21 cellular contexts compared by ENCODE assay signal in the genomic region with DNA sequence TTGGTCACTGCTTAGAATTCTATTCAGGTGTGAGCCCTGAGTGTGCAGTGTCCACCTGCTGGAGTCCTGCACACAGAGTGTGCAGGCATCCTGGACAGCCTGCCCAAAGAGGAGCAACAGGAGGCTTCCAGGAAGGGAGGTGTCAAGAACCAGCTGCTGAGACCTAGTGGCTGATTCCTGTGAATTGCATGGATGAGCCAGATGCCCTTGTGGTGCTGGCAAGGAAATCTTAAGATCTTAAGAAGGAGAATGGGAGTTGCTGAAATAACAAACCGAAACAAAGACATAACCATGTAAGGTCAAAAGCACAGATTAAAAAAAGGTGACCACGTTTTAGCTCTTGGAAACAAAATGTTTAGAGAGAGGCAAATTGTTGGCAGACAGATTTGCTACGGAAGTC. TPM values are rescaled to one million over a fixed set of nuclear protein-coding genes. Genes with fewer than 3 reads are reported as not detected.
A peak's percentile ranks its signal among the peaks of the same experiment; 100 is the strongest.
DNase-seq lines count a peak whose midpoint lies in the region; ATAC-seq and TF ChIP-seq lines count a peak whose summit lies in the region.
"Had no signal": no experiment of that assay in that cellular context is flagged by ENCODE, and none has a peak within 500 bp of the region (broad histone marks: within the 10 kb centered on the region; RNA-seq: fewer than 3 reads in every experiment).

No MANE protein-coding gene starts in this region.

- H3K27ac ChIP-seq in heart right ventricle = no peak overlapping the region
- peak overlapping the region; percentile 75 to 79 for H3K27ac ChIP-seq in ascending aorta
- H3K27ac ChIP-seq in thoracic aorta = peak overlapping the region; percentile 34 to 39
- H3K27ac ChIP-seq: left lung, SJSA1, WERI-Rb-1 had no signal

- H3K4me1 ChIP-seq in heart right ventricle = peaks cover 0 to 4% (median under 1%) of the 10 kb centered on the region in 9 donors
- H3K4me1 ChIP-seq in ascending aorta = peaks cover 4 to 12% of the 10 kb centered on the region in 2 donors
- peaks cover 0 to 23% of the 10 kb centered on the region in 2 donors for H3K4me1 ChIP-seq in thoracic aorta (ENCODE audit: control insufficient read depth in 1 of 2, low read depth in 2 of 2)
- H3K4me1 ChIP-seq: left lung had no signal

- 59 to 62% methylated on average over 3 of the region's 3 CpGs for WGBS in heart right ventricle, 2 donors

- ATAC-seq in heart right ventricle (peak in 6 of 8 donors; percentile 11 to 62 (median 46)), left cardiac atrium (no peak), thoracic aorta (ENCODE audit: insufficient number of reproducible peaks, low FRiP score, low read depth) (peak; percentile 53), HG02588 (IDR thresholded peaks at IDR 0.05; ENCODE audit: unreplicated experiment) (no peak), HG03460 (IDR thresholded peaks at IDR 0.05; ENCODE audit: unreplicated experiment) (no peak)
- ATAC-seq: left lung, mucosa of descending colon, PC-3 had no signal

- intact Hi-C loops in heart right ventricle (cut with DNase I) (no loop called here), left cardiac atrium (cut with DNase I) (no loop called here), ascending aorta (cut with DNase I) (no loop called here)

- H3K4me3 ChIP-seq in heart right ventricle = no peak overlapping the region
- peak overlapping the region in 1 of 2 donors; percentile 35 for H3K4me3 ChIP-seq in ascending aorta
- no peak overlapping the region for H3K4me3 ChIP-seq in fibroblast of pulmonary artery (replicated peaks; ENCODE audit: low read depth, low read length)
- no peak overlapping the region for H3K4me3 ChIP-seq in thoracic aorta
- H3K4me3 ChIP-seq: left lung, mucosa of descending colon, SJSA1 had no signal

- H3K36me3 ChIP-seq in heart right ventricle (peaks cover 0 to 21% (median 0%) of the 10 kb centered on the region in 9 donors), ascending aorta (no peaks in the 10 kb centered on the region), thoracic aorta (no peaks in the 10 kb centered on the region)
- H3K36me3 ChIP-seq: left lung, SJSA1, WERI-Rb-1 had no signal

- no peak for DNase-seq in heart right ventricle
- DNase-seq in left cardiac atrium = no peak
- DNase-seq in ascending aorta (ENCODE audit: low spot score in 2 of 2) = no peak
- peak; percentile 44 for DNase-seq in fibroblast of pulmonary artery (ENCODE audit: low read depth)
- no peak for DNase-seq in thoracic aorta (ENCODE audit: low spot score)
- no peak for DNase-seq in DMS79 treated with DMSO at 0.1 percent for 48 hours (lab: John Stamatoyannopoulos, UW)
- DNase-seq: activated T-cell treated with anti-CD3 and anti-CD28 coated beads for 4 hours, amygdala, DMS 273 treated with DMSO at 0.1 percent for 48 hours, GF-D8, left lung, mucosa of descending colon, NCI-H1417, NCI-H69, PC-3, substantia nigra, T-helper 2 cell, WERI-Rb-1 had no signal

- H3K9me3 ChIP-seq in heart right ventricle (no peaks in the 10 kb centered on the region), ascending aorta (no peaks in the 10 kb centered on the region), thoracic aorta (no peaks in the 10 kb centered on the region)
- H3K9me3 ChIP-seq: left lung, mucosa of descending colon, SJSA1 had no signal

- TF ChIP-seq CTCF in heart right ventricle (IDR thresholded peaks at IDR 0.05) (no peak), ascending aorta (IDR thresholded peaks at IDR 0.05) (no peak), fibroblast of pulmonary artery (IDR thresholded peaks at IDR 0.05; ENCODE audit: low read length, missing control alignments) (no peak), thoracic aorta (IDR thresholded peaks at IDR 0.05) (no peak)

- H3K27me3 ChIP-seq in heart right ventricle (no peaks in the 10 kb centered on the region), ascending aorta (no peaks in the 10 kb centered on the region), thoracic aorta (replicated peaks; ENCODE audit: insufficient read depth) (no peaks in the 10 kb centered on the region)
- H3K27me3 ChIP-seq: left lung, SJSA1 had no signal

RNA-seq across cellular contexts. Expression of a gene that starts 29.3 kb away (rescaled TPM):
- total RNA-seq in heart right ventricle = 1,000 to 10,000 TPM in 9 of 10 donors, 100 to 1,000 TPM in 1; 992 to 1,282 (median 1,119) TPM
- polyA plus RNA-seq in heart right ventricle = 1,000 to 10,000 TPM in 1 of 2 donors, 100 to 1,000 TPM in 1; 927 to 3,427 TPM
- 1,000 to 10,000 TPM; 1,197 to 1,309 TPM for total RNA-seq in left cardiac atrium
- 1,118 TPM for total RNA-seq in ascending aorta
- total RNA-seq in thoracic aorta = 1,000 to 10,000 TPM; 1,224 to 1,259 TPM

Comparison
In these comparisons a context has a peak if more than half of its experiments do, and no peak if none do; other contexts are left out.
1. ATAC-seq: peak in heart right ventricle (6 of 8) and thoracic aorta (single experiment); none in left cardiac atrium (0 of 2), HG02588 (single experiment) and HG03460 (single experiment).
2. H3K27ac ChIP-seq: peak in ascending aorta (2 of 2) and thoracic aorta (2 of 2); none in heart right ventricle (0 of 10).